ENCODE assay signal across 1 cellular context in the genomic region with DNA sequence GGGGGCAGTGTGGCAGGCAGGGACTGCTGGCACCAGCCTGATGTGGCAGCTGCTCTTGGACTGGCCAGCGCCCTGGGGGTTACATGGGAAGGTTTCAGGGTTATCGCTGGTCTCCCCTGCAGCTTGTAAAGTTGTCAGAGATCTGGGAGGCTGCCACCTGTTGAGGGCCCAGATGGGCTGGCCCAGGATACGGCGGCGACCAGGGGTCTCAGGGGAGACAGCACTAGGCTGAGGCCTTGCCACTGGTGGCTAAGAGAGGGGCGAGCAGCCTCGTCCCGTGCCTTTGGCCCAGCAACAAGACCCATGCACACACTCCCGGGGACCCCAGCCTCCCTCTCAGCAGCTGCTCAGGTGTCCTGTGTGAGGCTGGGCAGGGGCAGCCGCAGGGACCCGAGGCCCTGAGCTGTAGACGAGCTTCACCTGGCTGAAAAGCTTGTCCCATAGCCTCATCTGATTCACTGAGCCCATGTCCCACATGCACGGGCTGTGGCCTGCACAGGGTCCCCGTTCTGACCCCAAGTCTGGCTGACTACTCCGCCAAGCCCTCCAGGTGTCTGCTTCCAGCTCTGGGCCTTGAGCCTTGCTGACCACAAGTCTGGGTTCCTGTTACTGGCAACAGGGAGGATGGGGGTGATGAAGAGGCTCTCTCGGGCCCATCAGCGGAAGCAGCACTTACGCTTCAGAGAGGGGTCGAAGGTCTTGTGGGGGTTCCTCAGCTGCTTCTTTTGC.
TF ChIP-seq lines count a peak whose summit lies in the region.

No MANE protein-coding gene starts in this region.

TF ChIP-seq in SK-N-SH treated with all-trans-retinoic acid at 6 μM for 48 hours, 23 proteins besides CTCF, POLR2A, EP300 and RAD21 (continued from another document):
- TF ChIP-seq, protein P1, sequence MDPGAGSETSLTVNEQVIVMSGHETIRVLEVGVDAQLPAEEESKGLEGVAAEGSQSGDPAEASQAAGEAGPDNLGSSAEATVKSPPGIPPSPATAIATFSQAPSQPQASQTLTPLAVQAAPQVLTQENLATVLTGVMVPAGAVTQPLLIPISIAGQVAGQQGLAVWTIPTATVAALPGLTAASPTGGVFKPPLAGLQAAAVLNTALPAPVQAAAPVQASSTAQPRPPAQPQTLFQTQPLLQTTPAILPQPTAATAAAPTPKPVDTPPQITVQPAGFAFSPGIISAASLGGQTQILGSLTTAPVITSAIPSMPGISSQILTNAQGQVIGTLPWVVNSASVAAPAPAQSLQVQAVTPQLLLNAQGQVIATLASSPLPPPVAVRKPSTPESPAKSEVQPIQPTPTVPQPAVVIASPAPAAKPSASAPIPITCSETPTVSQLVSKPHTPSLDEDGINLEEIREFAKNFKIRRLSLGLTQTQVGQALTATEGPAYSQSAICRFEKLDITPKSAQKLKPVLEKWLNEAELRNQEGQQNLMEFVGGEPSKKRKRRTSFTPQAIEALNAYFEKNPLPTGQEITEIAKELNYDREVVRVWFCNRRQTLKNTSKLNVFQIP (CRISPR knock-in tag; IDR thresholded peaks at IDR 0.05; ENCODE audit: borderline replicate concordance, low read depth), result no peak
- TF ChIP-seq ARNTL (CRISPR knock-in tag; IDR thresholded peaks at IDR 0.05; ENCODE audit: borderline replicate concordance, low read depth), result no peak
- TF ChIP-seq ZNF565 (CRISPR knock-in tag; conservative IDR thresholded peaks at IDR 0.05; ENCODE audit: low read depth), result no peak
- no peak for TF ChIP-seq GLIS3 (CRISPR knock-in tag; IDR thresholded peaks at IDR 0.05)
- no peak for TF ChIP-seq TOX (CRISPR knock-in tag; IDR thresholded peaks at IDR 0.05; ENCODE audit: borderline replicate concordance)
- TF ChIP-seq ESRRG (CRISPR knock-in tag; IDR thresholded peaks at IDR 0.05), result no peak
TF ChIP-seq in SK-N-SH treated with all-trans-retinoic acid at 6 μM for 48 hours: peak in this region for 0.
